ENCODE assay signal across 13 cellular contexts in the genomic region with DNA sequence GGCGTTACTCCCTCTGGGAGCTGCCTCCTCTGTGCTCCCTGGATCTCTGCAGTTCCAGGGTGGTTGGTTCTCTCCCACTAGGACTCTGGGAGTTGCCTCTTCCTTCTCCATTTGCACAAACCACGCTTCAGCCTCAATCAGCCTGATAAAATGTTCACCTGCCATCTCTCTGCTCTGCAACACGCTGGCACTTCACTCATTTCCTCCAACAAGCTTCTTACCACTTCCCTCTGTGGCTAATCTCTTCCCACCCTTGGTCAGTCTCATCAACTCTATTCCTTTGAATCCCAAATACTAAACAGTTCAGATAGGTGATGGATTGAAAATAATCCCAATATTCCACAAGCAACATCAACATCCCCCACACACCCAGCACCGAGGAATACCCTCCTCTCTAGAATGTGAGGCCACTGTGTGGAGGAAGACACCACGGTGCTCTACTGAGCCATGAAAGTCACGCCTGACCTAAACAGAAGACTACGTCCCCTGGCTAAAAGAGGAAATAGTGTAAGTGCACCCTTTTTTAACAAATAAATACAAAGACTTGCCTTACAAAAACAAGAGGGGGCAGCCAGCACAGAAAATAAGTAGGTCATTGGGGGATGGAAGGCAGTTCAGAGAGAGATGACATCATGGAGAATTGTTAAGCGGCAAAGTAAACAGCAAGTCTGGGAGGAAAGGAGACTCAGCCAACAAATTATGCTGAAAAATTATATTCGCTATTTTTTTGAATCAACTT. TPM values are rescaled to one million over a fixed set of nuclear protein-coding genes. Genes with fewer than 3 reads are reported as not detected.
DNase-seq lines count a peak whose midpoint lies in the region; ATAC-seq and TF ChIP-seq lines count a peak whose summit lies in the region.
"Had no signal": no experiment of that assay in that cellular context is flagged by ENCODE, and none has a peak within 500 bp of the region (broad histone marks: within the 10 kb centered on the region; RNA-seq: fewer than 3 reads in every experiment).

No MANE protein-coding gene starts in this region.

- peak; percentile 60 for ATAC-seq in GM18505 (IDR thresholded peaks at IDR 0.05; ENCODE audit: unreplicated experiment)
- ATAC-seq in HG02759 (IDR thresholded peaks at IDR 0.05; ENCODE audit: unreplicated experiment) = peak; percentile 67
- ATAC-seq in natural killer cell treated with Interleukin-12 subunit alpha and Interleukin-12 subunit beta and Interleukin-15 and Interleukin-18, amount 100 ng/mL, for 72 hours = no peak

- H3K4me1 Mint-ChIP-seq in chondrocyte (ENCODE audit: low read depth) = peaks cover 23% of the 10 kb centered on the region
- peaks cover 30% of the 10 kb centered on the region in 2 donors for H3K4me1 Mint-ChIP-seq in natural killer cell treated with Interleukin-12 subunit alpha and Interleukin-12 subunit beta and Interleukin-15 and Interleukin-18, amount 100 ng/mL, for 72 hours (ENCODE audit: low read depth in 2 of 2)

- H3K4me3 Mint-ChIP-seq in chondrocyte (ENCODE audit: unreplicated experiment) = no peak overlapping the region
- H3K4me3 Mint-ChIP-seq in natural killer cell treated with Interleukin-12 subunit alpha and Interleukin-12 subunit beta and Interleukin-15 and Interleukin-18, amount 100 ng/mL, for 72 hours = peak overlapping the region; percentile 68

- no peaks in the 10 kb centered on the region for H3K36me3 Mint-ChIP-seq in chondrocyte (ENCODE audit: low read depth)
- no peaks in the 10 kb centered on the region for H3K36me3 Mint-ChIP-seq in natural killer cell treated with Interleukin-12 subunit alpha and Interleukin-12 subunit beta and Interleukin-15 and Interleukin-18, amount 100 ng/mL, for 72 hours

- H3K9me3 Mint-ChIP-seq in chondrocyte (ENCODE audit: low read depth) = peaks cover 8% of the 10 kb centered on the region
- peaks cover 4% of the 10 kb centered on the region for H3K9me3 Mint-ChIP-seq in natural killer cell treated with Interleukin-12 subunit alpha and Interleukin-12 subunit beta and Interleukin-15 and Interleukin-18, amount 100 ng/mL, for 72 hours

- peaks cover 5% of the 10 kb centered on the region for H3K27me3 Mint-ChIP-seq in chondrocyte (ENCODE audit: low read depth)
- peaks cover 3 to 7% of the 10 kb centered on the region in 2 donors for H3K27me3 Mint-ChIP-seq in natural killer cell treated with Interleukin-12 subunit alpha and Interleukin-12 subunit beta and Interleukin-15 and Interleukin-18, amount 100 ng/mL, for 72 hours

- DNase-seq in chondrocyte (ENCODE audit: low spot score) (no peak), DMS79 (lab: John Stamatoyannopoulos, UW) (no peak), cerebellar nuclear complex (lab: John Stamatoyannopoulos, UW) (no peak), GDM1 (lab: John Stamatoyannopoulos, UW) (no peak)
- DNase-seq in natural killer cell treated with Interleukin-12 subunit alpha and Interleukin-12 subunit beta and Interleukin-15 and Interleukin-18, amount 100 ng/mL, for 72 hours (ENCODE audit: low spot score) = no peak
- DNase-seq in activated CD4-positive, alpha-beta T cell treated with anti-CD3 and anti-CD28 coated beads, Interleukin-2, amount 50 U/mL, for 48 hours = no peak
- DNase-seq: DMS 273 treated with DMSO at 0.1 percent for 48 hours, NCI-H1930 had no signal

- TF ChIP-seq CTCF in chondrocyte (IDR thresholded peaks at IDR 0.05) = no peak

- TF ChIP-seq POLR2A in GM18505 (IDR thresholded peaks at IDR 0.05; ENCODE audit: borderline replicate concordance, extremely low read depth, insufficient read depth, insufficient read length) = no peak

- peak overlapping the region; percentile 22 for H3K27ac Mint-ChIP-seq in chondrocyte (ENCODE audit: unreplicated experiment)
- H3K27ac Mint-ChIP-seq in natural killer cell treated with Interleukin-12 subunit alpha and Interleukin-12 subunit beta and Interleukin-15 and Interleukin-18, amount 100 ng/mL, for 72 hours = peak overlapping the region; percentile 3 to 22

RNA-seq across cellular contexts. Expression of a gene that starts 1.9 kb away (rescaled TPM):
- total RNA-seq in chondrocyte = not detected in 3 replicates
- total RNA-seq in natural killer cell treated with Interleukin-12 subunit alpha and Interleukin-12 subunit beta and Interleukin-15 and Interleukin-18, amount 100 ng/mL, for 72 hours = under 1 TPM in 1 of 2 donors, not detected in 1; 0.31 TPM
- total RNA-seq: activated CD8-positive, alpha-beta memory T cell treated with anti-CD3 and anti-CD28 coated beads for 36 hours; pulmonary artery endothelial cell; SJSA1 had no signal

RNA-seq across cellular contexts. Expression of a gene that starts 20.4 kb away (rescaled TPM):
- total RNA-seq in chondrocyte = 4.6 to 7.2 TPM (median 6.4 TPM) in 3 replicates
- total RNA-seq in natural killer cell treated with Interleukin-12 subunit alpha and Interleukin-12 subunit beta and Interleukin-15 and Interleukin-18, amount 100 ng/mL, for 72 hours = under 1 TPM; 0.25 to 0.38 TPM

RNA-seq across cellular contexts. Expression of a gene that starts 52.4 kb away (rescaled TPM):
- total RNA-seq in chondrocyte = not detected in 3 replicates
- 10 to 100 TPM; 13.2 to 86.0 TPM for total RNA-seq in natural killer cell treated with Interleukin-12 subunit alpha and Interleukin-12 subunit beta and Interleukin-15 and Interleukin-18, amount 100 ng/mL, for 72 hours
- total RNA-seq: SJSA1 had no signal

Comparison
In these comparisons a context has a peak if more than half of its experiments do, and no peak if none do; other contexts are left out.
1. ATAC-seq: peak in GM18505 (single experiment) and HG02759 (single experiment); none in natural killer cell treated with Interleukin-12 subunit alpha and Interleukin-12 subunit beta and Interleukin-15 and Interleukin-18, amount 100 ng/mL, for 72 hours (0 of 2).
2. RNA of a gene that starts 52.4 kb away (total RNA-seq): 13.2 to 86.0 TPM in natural killer cell treated with Interleukin-12 subunit alpha and Interleukin-12 subunit beta and Interleukin-15 and Interleukin-18, amount 100 ng/mL, for 72 hours; not detected in chondrocyte; every median in the first group is over 10 times any median in the second.